ENCODE assay signal across 8 cellular contexts in the genomic region with DNA sequence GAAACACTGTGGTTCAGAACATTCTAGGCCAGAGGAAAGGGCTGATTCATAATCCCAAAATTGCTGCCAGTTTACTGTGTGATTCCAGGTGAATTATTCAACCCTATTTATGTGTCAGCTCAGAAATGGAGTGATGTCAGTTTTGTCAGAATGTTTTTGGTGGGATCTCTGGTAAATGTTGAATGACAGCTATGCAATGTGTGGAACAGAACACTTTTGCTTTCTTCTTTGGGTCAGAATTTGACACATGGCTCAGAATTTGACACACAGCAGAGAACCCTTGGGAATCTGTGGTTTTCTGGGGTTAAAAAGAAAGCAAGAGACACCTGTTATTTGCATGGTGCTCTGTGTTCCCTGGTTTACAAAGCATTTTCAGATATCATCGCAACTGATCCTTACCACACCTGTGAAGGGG. TPM values are rescaled to one million over a fixed set of nuclear protein-coding genes. Genes with fewer than 3 reads are reported as not detected.
DNase-seq lines count a peak whose midpoint lies in the region; ATAC-seq and TF ChIP-seq lines count a peak whose summit lies in the region.

No MANE protein-coding gene starts in this region.

- peaks cover 32% of the 10 kb centered on the region for H3K4me1 Mint-ChIP-seq in CD4-positive, alpha-beta T cell (ENCODE audit: low read depth)

- dilution Hi-C loops in IMR-90 (cut with HindIII; ENCODE audit: low sequenced_read_pairs, unreplicated experiment) = no loop called here

- WGBS in IMR-90 (ENCODE audit: extremely low coverage in 2 of 2, insufficient read length in 1 of 2), 2 experiments = no CpG with 5 or more reads among the region's 1 CpG
- WGBS in gastroesophageal sphincter (ENCODE audit: low coverage in 1 of 2), 2 donors = 64 to 90% methylated on average over 1 of the region's 1 CpG
- no CpG with 5 or more reads among the region's 1 CpG for WGBS in neuronal stem cell (ENCODE audit: extremely low coverage in 2 of 2, insufficient read length in 2 of 2, insufficient replicate concordance in 1 of 2), 2 donors
- WGBS in aorta, 2 donors = 98 to 100% methylated on average over 1 of the region's 1 CpG

- no peak overlapping the region for H2AK5ac ChIP-seq in IMR-90 (ENCODE audit: low read depth, low read length)
- H2AK5ac ChIP-seq in neuronal stem cell (ENCODE audit: low read depth, low read length) = no peak overlapping the region

- no peak overlapping the region for H2AFZ ChIP-seq in IMR-90 (replicated peaks; ENCODE audit: low read length, poor library complexity)
- no peak overlapping the region for H2AFZ ChIP-seq in neuronal stem cell (ENCODE audit: low read length)

- no peak for TF ChIP-seq CTCF in CD4-positive, alpha-beta T cell (IDR thresholded peaks at IDR 0.05)
- TF ChIP-seq CTCF in IMR-90 (conservative IDR thresholded peaks at IDR 0.05; ENCODE audit: low read depth, low read length) (no peak), gastroesophageal sphincter (IDR thresholded peaks at IDR 0.05) (no peak)

- H3K9me1 ChIP-seq in IMR-90 (ENCODE audit: insufficient read depth, low read length) = peaks cover 5% of the 10 kb centered on the region; the same call in 1 of the 2 replicates

- H4K8ac ChIP-seq in IMR-90 (ENCODE audit: low read depth in 2 of 2, low read length in 2 of 2) (no peak overlapping the region), neuronal stem cell (ENCODE audit: low read depth, low read length) (no peak overlapping the region)

- peak overlapping the region; percentile 23; the same call in 1 of the 2 replicates for H4K5ac ChIP-seq in IMR-90 (ENCODE audit: low read depth, low read length)

- H3K36me3 Mint-ChIP-seq in CD4-positive, alpha-beta T cell (ENCODE audit: low read depth) = peaks cover 10% of the 10 kb centered on the region

- H3K79me1 ChIP-seq in IMR-90 (ENCODE audit: low read depth in 1 of 2, low read length in 2 of 2) (peaks cover 0 to 20% of the 10 kb centered on the region in 2 experiments), neuronal stem cell (ENCODE audit: low read depth, low read length) (peaks cover 1% of the 10 kb centered on the region)

- POLR2A ChIA-PET in CD4-positive, alpha-beta T cell (lab: Charles Lee) = interaction anchor here (0.6 to 1.9 kb wide), 4 partner anchors 14 to 244 kb away, joined by 3 to 7 read pairs (median 3); no protein-coding TSS in a partner anchor
- POLR2A ChIA-PET in IMR-90 (lab: Charles Lee; ENCODE audit: unreplicated experiment) = interaction anchor here (0.6 kb wide), 2 partner anchors 11 to 219 kb away, joined by 3 read pairs; no protein-coding TSS in a partner anchor

- H3K36me3 ChIP-seq in IMR-90 (ENCODE audit: control insufficient read depth, insufficient read depth, low read length) (peaks cover 1% of the 10 kb centered on the region; the same call in 1 of the 2 replicates), gastroesophageal sphincter (peaks cover 0 to 4% of the 10 kb centered on the region in 2 donors), neuronal stem cell (replicated peaks in 1 of 2; ENCODE audit: control insufficient read depth in 2 of 2, insufficient read depth in 2 of 2, low read length in 2 of 2) (peaks cover 0 to 12% of the 10 kb centered on the region in 2 donors), aorta (ENCODE audit: control insufficient read depth in 1 of 2, insufficient read depth in 2 of 2, low read length in 1 of 2) (no peaks in the 10 kb centered on the region)

- H2BK5ac ChIP-seq in IMR-90 (ENCODE audit: low read depth, low read length, poor library complexity, severe bottlenecking) = no peak overlapping the region
- H2BK5ac ChIP-seq in neuronal stem cell (ENCODE audit: low read length) = no peak overlapping the region

- no TSS peak for BruUV-seq in IMR-90 (replicated peaks; lab: Mats Ljungman, UMichigan)

- H2BK120ac ChIP-seq in IMR-90 (ENCODE audit: low read depth, low read length) (no peak overlapping the region), neuronal stem cell (ENCODE audit: low read depth, low read length) (no peak overlapping the region)

- H3K4ac ChIP-seq in IMR-90 (ENCODE audit: low read depth, low read length) (no peak overlapping the region), neuronal stem cell (ENCODE audit: low read length) (no peak overlapping the region)

- H2BK15ac ChIP-seq in IMR-90 (ENCODE audit: low read depth, low read length) = no peak overlapping the region
- H2BK15ac ChIP-seq in neuronal stem cell (ENCODE audit: low read length) = no peak overlapping the region

- no peak for TF ChIP-seq RAD21 in IMR-90 (IDR thresholded peaks at IDR 0.05; ENCODE audit: low read length)

- no peak overlapping the region for H2BK12ac ChIP-seq in neuronal stem cell (ENCODE audit: low read length)

- H3K27me3 Mint-ChIP-seq in CD4-positive, alpha-beta T cell = no peaks in the 10 kb centered on the region

- H3K4me1 ChIP-seq in IMR-90 (ENCODE audit: control insufficient read depth, insufficient read depth, low read length) (peaks cover 11% of the 10 kb centered on the region), gastroesophageal sphincter (peaks cover 0 to 33% (median 9%) of the 10 kb centered on the region in 3 donors), neuronal stem cell (ENCODE audit: control insufficient read depth in 2 of 2, insufficient read depth in 1 of 2, low read depth in 1 of 2, low read length in 2 of 2) (peaks cover 6 to 12% of the 10 kb centered on the region in 2 donors), aorta (ENCODE audit: control insufficient read depth in 1 of 2, insufficient read depth in 2 of 2, low read length in 2 of 2) (no peaks in the 10 kb centered on the region)

- H3K14ac ChIP-seq in IMR-90 (replicated peaks; ENCODE audit: low read depth, low read length) (no peak overlapping the region), neuronal stem cell (ENCODE audit: low read length) (no peak overlapping the region)

- ATAC-seq in CD4-positive, alpha-beta T cell (ENCODE audit: poor library complexity) = no peak
- ATAC-seq in GM21367 (IDR thresholded peaks at IDR 0.05; ENCODE audit: unreplicated experiment) (peak; percentile 47), IMR-90 (ENCODE audit: low read depth) (no peak), gastroesophageal sphincter (no peak), GM21381 (IDR thresholded peaks at IDR 0.05; ENCODE audit: unreplicated experiment) (no peak), aorta (ENCODE audit: low FRiP score) (no peak)

- H3K56ac ChIP-seq in IMR-90 (ENCODE audit: extremely low read depth, insufficient read depth, low read length) = no peak overlapping the region

- H3K27me3 ChIP-seq in CD4-positive, alpha-beta T cell (ENCODE audit: control insufficient read depth, insufficient read depth, low read length) = no peaks in the 10 kb centered on the region
- H3K27me3 ChIP-seq in IMR-90 (ENCODE audit: control insufficient read depth, insufficient read depth, low read length) (peaks cover 9% of the 10 kb centered on the region), gastroesophageal sphincter (no peaks in the 10 kb centered on the region), neuronal stem cell (ENCODE audit: control insufficient read depth in 3 of 3, insufficient read depth in 3 of 3, low read depth in 1 of 3, low read length in 3 of 3) (peaks cover 0 to 7% (median 0%) of the 10 kb centered on the region in 3 experiments), aorta (ENCODE audit: control insufficient read depth in 1 of 2, insufficient read depth in 2 of 2, low read length in 1 of 2) (no peaks in the 10 kb centered on the region)

- peak overlapping the region; percentile 55; the same call in 1 of the 2 replicates for H3K18ac ChIP-seq in IMR-90 (ENCODE audit: low read depth, low read length)
- H3K18ac ChIP-seq in neuronal stem cell (ENCODE audit: low read length) = no peak overlapping the region

- H4K91ac ChIP-seq in IMR-90 (ENCODE audit: insufficient read depth, low read depth, low read length) (no peak overlapping the region), neuronal stem cell (ENCODE audit: low read depth, low read length, poor library complexity) (no peak overlapping the region)

- no peaks in the 10 kb centered on the region for H4K20me1 ChIP-seq in IMR-90 (ENCODE audit: insufficient read depth, low read length)

- in situ Hi-C loops in IMR-90 (cut with MboI; ENCODE audit: low sequenced_read_pairs) = no loop called here

- no peak overlapping the region for H3K27ac ChIP-seq in CD4-positive, alpha-beta T cell (ENCODE audit: low read depth, low read length)
- H3K27ac ChIP-seq in IMR-90 (ENCODE audit: insufficient read depth, low read length) (no peak overlapping the region; the same call in 1 of the 2 replicates), gastroesophageal sphincter (peak overlapping the region in 3 of 4 donors; percentile 82 to 97 (median 94)), neuronal stem cell (replicated peaks; ENCODE audit: low read length) (no peak overlapping the region), aorta (ENCODE audit: low read depth in 1 of 2, low read length in 2 of 2) (peak overlapping the region in 1 of 2 donors; percentile 16)

- no peak for TF ChIP-seq POLR2A in IMR-90 (IDR thresholded peaks at IDR 0.05; ENCODE audit: low read depth, low read length)
- no peak for TF ChIP-seq POLR2A in gastroesophageal sphincter (IDR thresholded peaks at IDR 0.05)

- peak overlapping the region; percentile 88 for H3K4me3 Mint-ChIP-seq in CD4-positive, alpha-beta T cell

- no peak overlapping the region for H2AK9ac ChIP-seq in IMR-90 (replicated peaks; ENCODE audit: low read depth, low read length, poor library complexity)

- intact Hi-C loops in CD4-positive, alpha-beta T cell (cut with DNase I, micrococcal nuclease) = loop anchor here (5.0 to 10.0 kb wide), 4 partner anchors 72 to 95 kb away; partner anchors contain the start of gene KCNG3 (in 2 of the 2)
- intact Hi-C loops in IMR-90 (cut with micrococcal nuclease) (loop anchor here (5.0 kb wide), 1 partner anchor 70 kb away; no protein-coding TSS in a partner anchor), aorta (cut with DNase I) (no loop called here)

- no peaks in the 10 kb centered on the region for H3K9me3 Mint-ChIP-seq in CD4-positive, alpha-beta T cell

- H3K27ac Mint-ChIP-seq in CD4-positive, alpha-beta T cell = peak overlapping the region; percentile 89

- no peaks in the 10 kb centered on the region for H3K9me3 ChIP-seq in CD4-positive, alpha-beta T cell (ENCODE audit: control insufficient read depth, low read length)
- H3K9me3 ChIP-seq in IMR-90 (ENCODE audit: control insufficient read depth, insufficient read depth, low read length) (no peaks in the 10 kb centered on the region), gastroesophageal sphincter (no peaks in the 10 kb centered on the region), neuronal stem cell (replicated peaks in 1 of 2; ENCODE audit: control insufficient read depth in 2 of 2, insufficient read depth in 1 of 2, low read depth in 1 of 2, low read length in 2 of 2) (peaks cover 0 to 2% of the 10 kb centered on the region in 2 donors), aorta (ENCODE audit: control insufficient read depth, low read length) (no peaks in the 10 kb centered on the region)

- no peak overlapping the region for H3K4me3 ChIP-seq in IMR-90 (ENCODE audit: insufficient read depth, low read depth, low read length)
- H3K4me3 ChIP-seq in gastroesophageal sphincter = no peak overlapping the region
- no peak overlapping the region for H3K4me3 ChIP-seq in neuronal stem cell (ENCODE audit: low read length in 2 of 2)
- H3K4me3 ChIP-seq in aorta (ENCODE audit: low read length in 2 of 2) = no peak overlapping the region

- H3K4me2 ChIP-seq in IMR-90 (ENCODE audit: low read depth, low read length) = no peak overlapping the region; the same call in 1 of the 2 replicates
- H3K4me2 ChIP-seq in neuronal stem cell (ENCODE audit: insufficient read depth, low read length, poor library complexity, severe bottlenecking) = no peak overlapping the region

- no peak overlapping the region for H3K9ac ChIP-seq in IMR-90 (ENCODE audit: low read depth, low read length)
- no peak overlapping the region for H3K9ac ChIP-seq in neuronal stem cell (ENCODE audit: low read depth, low read length, poor library complexity)

- CTCF ChIA-PET in CD4-positive, alpha-beta T cell (lab: Charles Lee) = no interaction called here
- CTCF ChIA-PET in IMR-90 (lab: Yijun Ruan, JAX) = interaction anchor here (0.6 kb wide), 2 partner anchors 73 to 128 kb away, joined by 3 to 4 read pairs; partner anchors contain the start of gene KCNG3

- DNase-seq in CD4-positive, alpha-beta T cell = no peak
- DNase-seq in IMR-90 (no peak), neuronal stem cell (ENCODE audit: low spot score) (no peak), NCI-H524 treated with DMSO at 0.1 percent for 48 hours (lab: John Stamatoyannopoulos, UW) (no peak), aorta (no peak)

- TF ChIP-seq EP300 in gastroesophageal sphincter (IDR thresholded peaks at IDR 0.05) = no peak

- H3K23ac ChIP-seq in IMR-90 (ENCODE audit: low read depth, low read length) (no peak overlapping the region), neuronal stem cell (ENCODE audit: low read depth, low read length, poor library complexity) (no peak overlapping the region)

- no peak overlapping the region for H2BK20ac ChIP-seq in IMR-90 (ENCODE audit: low read depth, low read length)

RNA-seq across cellular contexts. Expression of gene MTA3, which starts 1.6 kb away (rescaled TPM):
- total RNA-seq in CD4-positive, alpha-beta T cell = 10 to 100 TPM; 27.0 to 30.9 TPM
- total RNA-seq in IMR-90 (2012; rRNA removed) (31.9 and 39.7 TPM in 2 replicates), gastroesophageal sphincter (10 to 100 TPM; 22.7 to 56.2 (median 29.3) TPM), aorta (10 to 100 TPM; 46.3 to 50.7 TPM)
- polyA plus RNA-seq in IMR-90 (2012; rRNA removed) (25.9 and 34.3 TPM in 2 replicates), aorta (10 to 100 TPM; 17.3 to 26.1 TPM)
- 9.8 and 67.9 TPM in 2 replicates for polyA plus RNA-seq in IMR-90 (2012; cell fraction: cytosol; rRNA removed)
- 11.9 and 49.3 TPM in 2 replicates for polyA plus RNA-seq in IMR-90 (2012; cell fraction: nucleus; rRNA removed; ENCODE audit: low replicate concordance)
- 90.6 TPM for polyA plus RNA-seq in neuronal stem cell (2013, experiment 1 of 2)
- 89.8 TPM for polyA plus RNA-seq in neuronal stem cell (2013, experiment 2 of 2)

Comparison
In these comparisons a context has a peak if more than half of its experiments do, and no peak if none do; other contexts are left out.
1. H3K27ac ChIP-seq: peak in gastroesophageal sphincter (3 of 4); none in CD4-positive, alpha-beta T cell (single experiment), IMR-90 (single experiment) and neuronal stem cell (single experiment).
2. intact Hi-C loops: an anchor here in CD4-positive, alpha-beta T cell (5.0 to 10.0 kb wide) and IMR-90 (5.0 kb wide); none called in aorta.